Comparison of ENCODE assay signal across 14 cellular contexts in the genomic region with DNA sequence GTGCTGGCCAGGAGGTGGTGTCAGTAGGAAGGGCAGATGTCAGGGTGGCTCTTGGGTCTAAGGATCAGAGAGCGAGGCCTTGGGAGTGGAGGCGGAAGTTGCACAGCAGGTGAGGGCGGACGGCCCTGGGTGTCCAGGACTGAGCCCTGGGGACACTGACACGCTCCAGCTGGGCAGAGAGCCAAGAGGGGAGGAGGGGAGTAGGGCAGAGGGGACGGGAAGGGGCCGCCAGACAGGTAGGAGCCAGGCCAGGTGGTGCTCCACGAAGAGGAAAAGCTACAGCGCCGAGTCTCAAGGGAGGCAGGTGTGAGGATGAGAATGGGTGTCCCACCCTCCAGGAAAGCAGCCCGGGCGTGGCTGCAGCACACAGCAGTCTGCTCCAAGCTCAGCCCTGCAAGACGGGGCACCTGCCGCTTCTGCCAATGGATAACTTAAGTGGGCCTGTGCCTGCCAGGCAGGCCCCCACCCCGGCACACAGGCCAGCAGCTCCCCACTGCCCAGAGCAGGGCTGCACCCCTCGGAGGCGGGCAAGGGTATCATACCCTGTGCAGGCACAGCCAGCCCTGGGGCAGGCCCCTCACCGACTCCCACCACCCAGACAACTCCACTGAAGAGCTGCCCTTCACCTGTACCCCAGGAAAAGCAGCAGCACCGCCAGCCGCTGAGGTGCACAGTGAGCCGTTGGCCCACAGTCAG. TPM values are rescaled to one million over a fixed set of nuclear protein-coding genes. Genes with fewer than 3 reads are reported as not detected.
A peak's percentile ranks its signal among the peaks of the same experiment; 100 is the strongest.
DNase-seq lines count a peak whose midpoint lies in the region; ATAC-seq and TF ChIP-seq lines count a peak whose summit lies in the region.
"Had no signal": no experiment of that assay in that cellular context is flagged by ENCODE, and none has a peak within 500 bp of the region (broad histone marks: within the 10 kb centered on the region; RNA-seq: fewer than 3 reads in every experiment).

No MANE protein-coding gene starts in this region.

- H3F3A ChIP-seq in neural progenitor cell (ENCODE audit: low read depth): no peaks in the 10 kb centered on the region

- H2AFZ ChIP-seq in neural progenitor cell (replicated peaks): no peak overlapping the region

- WGBS in spleen, 5 donors: 85 to 94% (median 91%) methylated on average over 12 to 21 of the region's 21 CpGs

- peaks cover 36% of the 10 kb centered on the region for H3K4me1 ChIP-seq in NT2/D1 (ENCODE audit: insufficient read depth, insufficient read length)
- peaks cover 8 to 58% (median 32%) of the 10 kb centered on the region in 6 donors for H3K4me1 ChIP-seq in spleen
- peaks cover 7% of the 10 kb centered on the region for H3K4me1 ChIP-seq in neural progenitor cell

- H3K9me3 ChIP-seq in CD4-positive, alpha-beta T cell (ENCODE audit: control insufficient read depth, low read length): no peaks in the 10 kb centered on the region
- H3K9me3 ChIP-seq in NT2/D1 (ENCODE audit: insufficient read depth, low read length) (no peaks in the 10 kb centered on the region), spleen (no peaks in the 10 kb centered on the region), neural progenitor cell (ENCODE audit: low read depth) (no peaks in the 10 kb centered on the region)
- H3K9me3 ChIP-seq: BE2C, esophagus muscularis mucosa, tibial nerve had no signal

- peaks cover 73% of the 10 kb centered on the region for H4K20me1 ChIP-seq in neural progenitor cell (ENCODE audit: low read depth)

- TF ChIP-seq POLR2A in spleen (IDR thresholded peaks at IDR 0.05): no peak

- no peak for TF ChIP-seq CTCF in CD4-positive, alpha-beta T cell (IDR thresholded peaks at IDR 0.05)
- TF ChIP-seq CTCF in spleen (IDR thresholded peaks at IDR 0.05 in 8 of 11, conservative IDR thresholded peaks at IDR 0.05 in 3 of 11): no peak
- no peak for TF ChIP-seq CTCF in neural progenitor cell (IDR thresholded peaks at IDR 0.05)

- no peaks in the 10 kb centered on the region for H3K27me3 Mint-ChIP-seq in CD4-positive, alpha-beta T cell
- peaks cover 4% of the 10 kb centered on the region for H3K27me3 Mint-ChIP-seq in neural progenitor cell (ENCODE audit: insufficient read depth, low read depth)

- CTCF ChIA-PET in CD4-positive, alpha-beta T cell (lab: Charles Lee): no interaction called here

- no peaks in the 10 kb centered on the region for H3K9me3 Mint-ChIP-seq in CD4-positive, alpha-beta T cell
- H3K9me3 Mint-ChIP-seq in neural progenitor cell: no peaks in the 10 kb centered on the region
- H3K9me3 Mint-ChIP-seq: HFFc6 had no signal

- peaks cover 5% of the 10 kb centered on the region for H3K36me3 Mint-ChIP-seq in CD4-positive, alpha-beta T cell (ENCODE audit: low read depth)
- no peaks in the 10 kb centered on the region for H3K36me3 Mint-ChIP-seq in neural progenitor cell

- no peak for ATAC-seq in CD4-positive, alpha-beta T cell (ENCODE audit: poor library complexity)
- ATAC-seq in left lobe of liver (peak; percentile 16), HG02885 (IDR thresholded peaks at IDR 0.05; ENCODE audit: poor library complexity, unreplicated experiment) (no peak)
- ATAC-seq: SK-N-SH treated with all-trans-retinoic acid at 6 μM for 48 hours had no signal

- H3K27me3 ChIP-seq in CD4-positive, alpha-beta T cell (ENCODE audit: control insufficient read depth, insufficient read depth, low read length): no peaks in the 10 kb centered on the region
- H3K27me3 ChIP-seq in NT2/D1 (ENCODE audit: insufficient read depth, insufficient read length) (no peaks in the 10 kb centered on the region), spleen (replicated peaks in 1 of 7) (peaks cover 0 to 9% (median 0%) of the 10 kb centered on the region in 7 donors), neural progenitor cell (peaks cover 7% of the 10 kb centered on the region)
- H3K27me3 ChIP-seq: BE2C, esophagus muscularis mucosa, tibial nerve had no signal

- peak overlapping the region; percentile 20 for H3K4me3 Mint-ChIP-seq in CD4-positive, alpha-beta T cell
- no peak overlapping the region for H3K4me3 Mint-ChIP-seq in neural progenitor cell
- H3K4me3 Mint-ChIP-seq: HFFc6 had no signal

- POLR2A ChIA-PET in CD4-positive, alpha-beta T cell (lab: Charles Lee): no interaction called here

- no peak overlapping the region for H3K4me2 ChIP-seq in neural progenitor cell

- intact Hi-C loops in CD4-positive, alpha-beta T cell (cut with DNase I, micrococcal nuclease): no loop called here
- intact Hi-C loops in spleen (cut with DNase I; ENCODE audit: low total_unique reads): no loop called here

- peaks cover 56% of the 10 kb centered on the region for H3K36me3 ChIP-seq in NT2/D1 (ENCODE audit: insufficient read depth, insufficient read length, low read length)
- peaks cover 0 to 19% (median 3%) of the 10 kb centered on the region in 6 donors for H3K36me3 ChIP-seq in spleen
- H3K36me3 ChIP-seq in neural progenitor cell: no peaks in the 10 kb centered on the region

- H3K4me1 Mint-ChIP-seq in CD4-positive, alpha-beta T cell (ENCODE audit: low read depth): peaks cover under 1% of the 10 kb centered on the region
- H3K4me1 Mint-ChIP-seq in neural progenitor cell: peaks cover 14% of the 10 kb centered on the region

- H3K4me3 ChIP-seq in NT2/D1 (ENCODE audit: insufficient read length, low read depth): no peak overlapping the region
- H3K4me3 ChIP-seq in spleen: no peak overlapping the region
- no peak overlapping the region for H3K4me3 ChIP-seq in neural progenitor cell
- H3K4me3 ChIP-seq: esophagus muscularis mucosa, tibial nerve had no signal

- H3K27ac ChIP-seq in CD4-positive, alpha-beta T cell (ENCODE audit: low read depth, low read length): no peak overlapping the region
- no peak overlapping the region for H3K27ac ChIP-seq in spleen
- H3K27ac ChIP-seq in neural progenitor cell: no peak overlapping the region
- H3K27ac ChIP-seq: esophagus muscularis mucosa had no signal

- peaks cover 24% of the 10 kb centered on the region for H3K79me2 ChIP-seq in neural progenitor cell (ENCODE audit: low read depth)

- DNase-seq in CD4-positive, alpha-beta T cell: no peak
- DNase-seq in NCI-H1417 (lab: John Stamatoyannopoulos, UW): peak; percentile 83 to 99 (median 96)
- DNase-seq in NT2/D1 (ENCODE audit: low read depth, low spot score): no peak
- no peak for DNase-seq in left lobe of liver (ENCODE audit: low spot score)
- DNase-seq in spleen: no peak
- no peak for DNase-seq in neural progenitor cell (ENCODE audit: low spot score)
- no peak for DNase-seq in AG08396 (ENCODE audit: low spot score)
- DNase-seq: aorta, BE2C, HFFc6 had no signal

- H3K27ac Mint-ChIP-seq in CD4-positive, alpha-beta T cell: no peak overlapping the region
- no peak overlapping the region for H3K27ac Mint-ChIP-seq in neural progenitor cell
- H3K27ac Mint-ChIP-seq: HFFc6 had no signal

- H3K9ac ChIP-seq in NT2/D1 (ENCODE audit: insufficient read length, low read depth) (peak overlapping the region; percentile 34), neural progenitor cell (no peak overlapping the region)

RNA-seq across cellular contexts. Expression of gene TPRN, which starts 4.9 kb away (rescaled TPM):
- 1 to 10 TPM; 6.1 to 8.6 TPM for total RNA-seq in CD4-positive, alpha-beta T cell
- total RNA-seq in left lobe of liver (13.7 TPM), spleen (1 to 10 TPM; 6.3 to 9.6 (median 7.2) TPM), neural progenitor cell (ENCODE audit: low replicate concordance) (3.4 and 9.1 TPM in 2 replicates)
- 10 to 100 TPM in 1 of 3 donors, 1 to 10 TPM in 2; 4.5 to 10.7 (median 4.7) TPM for polyA plus RNA-seq in spleen

RNA-seq across cellular contexts. Expression of gene SSNA1, which starts 7.2 kb away (rescaled TPM):
- 10 to 100 TPM; 30.1 to 30.5 TPM for total RNA-seq in CD4-positive, alpha-beta T cell
- total RNA-seq in left lobe of liver: 29.4 TPM
- 10 to 100 TPM; 38.2 to 54.3 (median 43.0) TPM for total RNA-seq in spleen
- polyA plus RNA-seq in spleen: 100 to 1,000 TPM in 1 of 3 donors, 10 to 100 TPM in 2; 82.0 to 109 (median 99.6) TPM
- 27.9 and 69.8 TPM in 2 replicates for total RNA-seq in neural progenitor cell (ENCODE audit: low replicate concordance)

RNA-seq across cellular contexts. Expression of gene ANAPC2, which starts 7.3 kb away (rescaled TPM):
- total RNA-seq in CD4-positive, alpha-beta T cell: 100 to 1,000 TPM; 144 to 149 TPM
- total RNA-seq in left lobe of liver (35.5 TPM), spleen (10 to 100 TPM; 38.4 to 93.0 (median 62.2) TPM), neural progenitor cell (ENCODE audit: low replicate concordance) (18.9 and 30.9 TPM in 2 replicates)
- 10 to 100 TPM; 27.8 to 67.4 (median 48.5) TPM for polyA plus RNA-seq in spleen

RNA-seq across cellular contexts. Expression of gene TMEM203, which starts 9.8 kb away (rescaled TPM):
- total RNA-seq in CD4-positive, alpha-beta T cell: 10 to 100 TPM; 18.2 to 18.7 TPM
- total RNA-seq in left lobe of liver (24.5 TPM), spleen (10 to 100 TPM; 28.4 to 37.9 (median 34.6) TPM), neural progenitor cell (ENCODE audit: low replicate concordance) (21.6 and 43.7 TPM in 2 replicates)
- polyA plus RNA-seq in spleen: 10 to 100 TPM; 37.4 to 50.1 (median 44.9) TPM

RNA-seq across cellular contexts. Expression of gene NDOR1, which starts 9.8 kb away (rescaled TPM):
- total RNA-seq in CD4-positive, alpha-beta T cell: 10 to 100 TPM; 22.8 to 25.3 TPM
- total RNA-seq in left lobe of liver (10.1 TPM), spleen (10 to 100 TPM; 14.2 to 28.7 (median 21.6) TPM), neural progenitor cell (ENCODE audit: low replicate concordance) (5.1 and 20.5 TPM in 2 replicates)
- polyA plus RNA-seq in spleen: 10 to 100 TPM in 1 of 3 donors, 1 to 10 TPM in 2; 6.3 to 21.7 (median 9.0) TPM

Comparison
In these comparisons a context has a peak if more than half of its experiments do, and no peak if none do; other contexts are left out.
1. DNase-seq: peak in NCI-H1417 (3 of 3); none in CD4-positive, alpha-beta T cell (0 of 10), NT2/D1 (single experiment), left lobe of liver (single experiment), spleen (single experiment), neural progenitor cell (single experiment) and AG08396 (single experiment).